8 cellular contexts compared by ENCODE assay signal in genomic region chr2:10408649-10409579, GRCh38.
DNase-seq lines count a peak whose midpoint lies in the region; ATAC-seq and TF ChIP-seq lines count a peak whose summit lies in the region.

No MANE protein-coding gene starts in this region.

- ATAC-seq in HG02938 (IDR thresholded peaks at IDR 0.05; ENCODE audit: unreplicated experiment), result peak; percentile 41

- DNase-seq in NCI-H524 (lab: John Stamatoyannopoulos, UW) (peak; percentile 38 to 82), NCI-H524 treated with DMSO at 0.1 percent for 48 hours (lab: John Stamatoyannopoulos, UW) (no peak), NCI-H187 (lab: John Stamatoyannopoulos, UW) (peak; percentile 88 to 93), T-helper 9 cell (peak; percentile 72), astrocyte of the cerebellum (ENCODE audit: low read depth) (no peak), hypothalamus (lab: John Stamatoyannopoulos, UW) (peak in 46 of 51 donors; percentile 11 to 79 (median 50))

- H3K4me3 ChIP-seq in astrocyte of the cerebellum (ENCODE audit: low read depth, low read length), result no peak overlapping the region
- H3K4me3 ChIP-seq in skin epidermis, result peak overlapping the region in 3 of 7 experiments; percentile 4 to 13 (median 8)

- H3K27ac ChIP-seq in skin epidermis, result peak overlapping the region in 17 of 21 experiments; percentile 0 to 75 (median 57)

- peak; percentile 96 for TF ChIP-seq CTCF in astrocyte of the cerebellum (IDR thresholded peaks at IDR 0.05; ENCODE audit: low read depth, low read length, missing control alignments)

- in situ Hi-C loops in astrocyte of the cerebellum (cut with HindIII; ENCODE audit: low sequenced_read_pairs), result no loop called here

Comparison
In these comparisons a context has a peak if more than half of its experiments do, and no peak if none do; other contexts are left out.
1. DNase-seq: peak in NCI-H524 (2 of 2), NCI-H187 (2 of 2), T-helper 9 cell (single experiment) and hypothalamus (46 of 51); none in NCI-H524 treated with DMSO at 0.1 percent for 48 hours (single experiment) and astrocyte of the cerebellum (single experiment).